8 cellular contexts compared by ENCODE assay signal in genomic region chr11:74449369-74449931, GRCh38. TPM values are rescaled to one million over a fixed set of nuclear protein-coding genes. Genes with fewer than 3 reads are reported as not detected.
DNase-seq lines count a peak whose midpoint lies in the region; ATAC-seq and TF ChIP-seq lines count a peak whose summit lies in the region.

No MANE protein-coding gene starts in this region.

- peak; percentile 65 for ATAC-seq in omental fat pad (ENCODE audit: low FRiP score)
- ATAC-seq in GM19035 (IDR thresholded peaks at IDR 0.05; ENCODE audit: unreplicated experiment) = no peak

- peak; percentile 65 for TF ChIP-seq CTCF in AG09309 (IDR thresholded peaks at IDR 0.05; ENCODE audit: control insufficient read depth, insufficient read depth, low read depth, low read length, missing control alignments)
- TF ChIP-seq CTCF in GM13977 (IDR thresholded peaks at IDR 0.05; ENCODE audit: extremely low read depth, insufficient read depth, missing control alignments) = peak; percentile 70
- peak; percentile 60 for TF ChIP-seq CTCF in fibroblast of the aortic adventitia (IDR thresholded peaks at IDR 0.05; ENCODE audit: insufficient read depth, low read length)
- peak in 2 of 3 donors; percentile 11 to 58 for TF ChIP-seq CTCF in omental fat pad (IDR thresholded peaks at IDR 0.05)

- no peak overlapping the region for H3K4me3 ChIP-seq in AG09309 (ENCODE audit: control insufficient read depth, low read depth, low read length)
- no peak overlapping the region for H3K4me3 ChIP-seq in fibroblast of the aortic adventitia (ENCODE audit: low read depth, low read length)

- DNase-seq in AG09309 (ENCODE audit: low read depth) = peak; percentile 58
- DNase-seq in GM13977 (ENCODE audit: low spot score) = peak; percentile 63
- DNase-seq in KBM-7 = peak; percentile 89
- DNase-seq in NOMO-1 treated with dmso at 0.1 percent for 144 hours (lab: John Stamatoyannopoulos, UW; ENCODE audit: unreplicated experiment) = peak; percentile 69
- peak; percentile 30 for DNase-seq in activated T-cell treated with anti-CD3 and anti-CD28 coated beads for 4 hours
- peak; percentile 88 for DNase-seq in fibroblast of the aortic adventitia (ENCODE audit: low read depth)
- DNase-seq in omental fat pad (ENCODE audit: low spot score) = no peak

- in situ Hi-C loops in GM13977 (cut with MboI; ENCODE audit: low pct_unique_long_range_greater_than_20kb, low sequenced_read_pairs, unreplicated experiment) = no loop called here
- in situ Hi-C loops in KBM-7 (cut with MboI; ENCODE audit: low pct_unique_long_range_greater_than_20kb, low sequenced_read_pairs) = loop anchor here (10.0 kb wide), 1 partner anchor 185 kb away; no protein-coding TSS in a partner anchor

RNA-seq across cellular contexts. Expression of gene KCNE3, which starts 17.9 kb away (rescaled TPM):
- total RNA-seq in fibroblast of the aortic adventitia (ENCODE audit: low replicate concordance) (0.18 and 5.9 TPM in 2 replicates), omental fat pad (10 to 100 TPM in 3 of 4 donors, 1 to 10 TPM in 1; 8.9 to 18.1 (median 11.0) TPM)

RNA-seq across cellular contexts. Expression of gene LIPT2, which starts 44.1 kb away (rescaled TPM):
- total RNA-seq in fibroblast of the aortic adventitia (ENCODE audit: low replicate concordance) = 1.4 TPM in 1 of 2 replicates, not detected in the other
- 1 to 10 TPM; 2.2 to 4.7 (median 3.4) TPM for total RNA-seq in omental fat pad

RNA-seq across cellular contexts. Expression of gene PGM2L1, which starts 51.2 kb away (rescaled TPM):
- 4.2 and 4.3 TPM in 2 replicates for total RNA-seq in fibroblast of the aortic adventitia (ENCODE audit: low replicate concordance)
- total RNA-seq in omental fat pad = 1 to 10 TPM; 2.7 to 4.5 (median 3.1) TPM
